In the genomic region with DNA sequence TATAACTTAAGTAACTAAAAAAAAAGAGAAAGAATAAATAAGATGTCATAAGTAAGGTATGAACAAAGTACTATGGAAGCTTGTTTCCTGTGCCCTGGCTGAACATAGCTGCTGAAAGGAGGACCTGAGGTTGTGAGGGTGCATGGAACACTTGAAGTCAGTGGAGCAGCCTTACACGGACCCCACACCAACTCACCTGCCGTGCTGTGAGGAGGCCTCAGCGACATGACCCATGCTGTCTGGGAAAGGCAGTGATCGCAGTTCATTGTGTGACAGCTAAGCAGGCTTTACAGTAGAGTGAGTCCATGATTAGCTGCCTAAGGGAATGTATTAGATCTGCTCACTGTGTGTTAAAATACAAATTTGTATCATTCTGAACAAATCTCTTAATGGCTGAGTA, we compare ENCODE assay signal across 24 cellular contexts. TPM values are rescaled to one million over a fixed set of nuclear protein-coding genes. Genes with fewer than 3 reads are reported as not detected.
DNase-seq lines count a peak whose midpoint lies in the region; ATAC-seq, FAIRE-seq and TF ChIP-seq lines count a peak whose summit lies in the region.
"Had no signal": no experiment of that assay in that cellular context is flagged by ENCODE, and none has a peak within 500 bp of the region (broad histone marks: within the 10 kb centered on the region; RNA-seq: fewer than 3 reads in every experiment).

No MANE protein-coding gene starts in this region.

- no peak for TF ChIP-seq POLR2A in GM12892 (IDR thresholded peaks at IDR 0.05; ENCODE audit: low read depth, low read length)
- TF ChIP-seq POLR2A in esophagus muscularis mucosa (IDR thresholded peaks at IDR 0.05; ENCODE audit: low read depth): no peak

- CTCF ChIA-PET in activated CD8-positive, alpha-beta T cell treated with anti-CD3 and anti-CD28 coated beads for 36 hours (lab: Charles Lee): no interaction called here

- H3K27ac ChIP-seq in esophagus muscularis mucosa (replicated peaks in 1 of 4): no peak overlapping the region
- H3K27ac ChIP-seq: A549 had no signal

- H3K27me3 Mint-ChIP-seq in activated CD8-positive, alpha-beta T cell treated with anti-CD3 and anti-CD28 coated beads for 36 hours: peaks cover 19% of the 10 kb centered on the region

- peaks cover 0 to 17% (median 0%) of the 10 kb centered on the region in 4 donors for H3K27me3 ChIP-seq in esophagus muscularis mucosa

- no peak overlapping the region for H3K4me3 Mint-ChIP-seq in activated CD8-positive, alpha-beta T cell treated with anti-CD3 and anti-CD28 coated beads for 36 hours
- H3K4me3 Mint-ChIP-seq: CD4-positive, alpha-beta memory T cell; HFFc6 had no signal

- ATAC-seq in activated CD8-positive, alpha-beta T cell treated with anti-CD3 and anti-CD28 coated beads for 36 hours: no peak
- ATAC-seq: A549 had no signal

- DNase-seq in GM12892 (ENCODE audit: insufficient read length) (no peak), NCI-H526 treated with DMSO at 0.1 percent for 48 hours (lab: John Stamatoyannopoulos, UW) (peak; percentile 44), esophagus muscularis mucosa (ENCODE audit: extremely low spot score) (peak; percentile 79), retina (peak; percentile 27), AG08396 (ENCODE audit: low spot score) (no peak), cerebellum (ENCODE audit: low spot score) (no peak)
- DNase-seq in activated CD8-positive, alpha-beta T cell treated with anti-CD3 and anti-CD28 coated beads for 36 hours: no peak
- DNase-seq: 8988T; ACHN; C1 segment of cervical spinal cord; Calu3; CD4-positive, alpha-beta memory T cell; COR-L47; DMS53; DMS79 treated with DMSO at 0.1 percent for 48 hours; GF-D8; GOT3; HFFc6 had no signal

- no peaks in the 10 kb centered on the region for H3K4me1 Mint-ChIP-seq in activated CD8-positive, alpha-beta T cell treated with anti-CD3 and anti-CD28 coated beads for 36 hours (ENCODE audit: low read depth)
- H3K4me1 Mint-ChIP-seq: CD4-positive, alpha-beta memory T cell had no signal

- peaks cover 0 to 4% (median 2%) of the 10 kb centered on the region in 4 donors for H3K4me1 ChIP-seq in esophagus muscularis mucosa
- H3K4me1 ChIP-seq: A549, HAP-1 had no signal

- TF ChIP-seq CTCF in esophagus muscularis mucosa (IDR thresholded peaks at IDR 0.05): no peak
- no peak for TF ChIP-seq CTCF in activated CD8-positive, alpha-beta T cell treated with anti-CD3 and anti-CD28 coated beads for 36 hours (IDR thresholded peaks at IDR 0.05)

- no peaks in the 10 kb centered on the region for H3K36me3 ChIP-seq in esophagus muscularis mucosa
- H3K36me3 ChIP-seq: HAP-1 had no signal

- no peaks in the 10 kb centered on the region for H3K9me3 ChIP-seq in esophagus muscularis mucosa
- H3K9me3 ChIP-seq: A549, HAP-1 had no signal

- H3K27ac Mint-ChIP-seq in activated CD8-positive, alpha-beta T cell treated with anti-CD3 and anti-CD28 coated beads for 36 hours: no peak overlapping the region
- H3K27ac Mint-ChIP-seq: CD4-positive, alpha-beta memory T cell; HFFc6 had no signal

- H3K4me3 ChIP-seq in esophagus muscularis mucosa: no peak overlapping the region
- H3K4me3 ChIP-seq: A549, HAP-1 had no signal

- peak; percentile 9 for FAIRE-seq in GM12892 (lab: Jason Lieb, UNC)
- FAIRE-seq: A549, GM12891, H54 had no signal

- POLR2A ChIA-PET in activated CD8-positive, alpha-beta T cell treated with anti-CD3 and anti-CD28 coated beads for 36 hours (lab: Charles Lee): no interaction called here

- 74% methylated on average over 4 of the region's 4 CpGs for WGBS in esophagus muscularis mucosa

- H3K36me3 Mint-ChIP-seq in activated CD8-positive, alpha-beta T cell treated with anti-CD3 and anti-CD28 coated beads for 36 hours (ENCODE audit: low read depth): no peaks in the 10 kb centered on the region
- H3K36me3 Mint-ChIP-seq: CD4-positive, alpha-beta memory T cell had no signal

- intact Hi-C loops in esophagus muscularis mucosa (cut with DNase I): no loop called here
- intact Hi-C loops in activated CD8-positive, alpha-beta T cell treated with anti-CD3 and anti-CD28 coated beads for 36 hours (cut with micrococcal nuclease): no loop called here

- H3K9me3 Mint-ChIP-seq in activated CD8-positive, alpha-beta T cell treated with anti-CD3 and anti-CD28 coated beads for 36 hours: no peaks in the 10 kb centered on the region
- H3K9me3 Mint-ChIP-seq: HFFc6 had no signal

- no peak for TF ChIP-seq EP300 in esophagus muscularis mucosa (IDR thresholded peaks at IDR 0.05)

RNA-seq across cellular contexts. Expression of gene RASSF10, which starts 17.6 kb away (rescaled TPM):
- polyA plus RNA-seq in GM12892 (2012; ENCODE audit: missing spikeins): not detected
- total RNA-seq in esophagus muscularis mucosa (under 1 TPM in 3 of 4 donors, not detected in 1; 0.17 to 0.57 (median 0.19) TPM), cerebellum (7.2 TPM)
- not detected for total RNA-seq in activated CD8-positive, alpha-beta T cell treated with anti-CD3 and anti-CD28 coated beads for 36 hours
- total RNA-seq: CD4-positive, alpha-beta memory T cell; G401; HFFc6 had no signal
- polyA plus RNA-seq: BJ; CD4-positive, alpha-beta memory T cell had no signal

Comparison
In these comparisons a context has a peak if more than half of its experiments do, and no peak if none do; other contexts are left out.
1. DNase-seq: peak in NCI-H526 treated with DMSO at 0.1 percent for 48 hours (single experiment), esophagus muscularis mucosa (single experiment) and retina (single experiment); none in GM12892 (single experiment), AG08396 (single experiment), activated CD8-positive, alpha-beta T cell treated with anti-CD3 and anti-CD28 coated beads for 36 hours (single experiment) and cerebellum (single experiment).